24 cellular contexts compared by ENCODE assay signal in genomic region chr5:169192572-169192971, GRCh38.
"Had no signal": no experiment of that assay in that cellular context is flagged by ENCODE, and none has a peak within 500 bp of the region (broad histone marks: within the 10 kb centered on the region; RNA-seq: fewer than 3 reads in every experiment).

No MANE protein-coding gene starts in this region.

- H3K27ac Mint-ChIP-seq: effector memory CD8-positive, alpha-beta T cell; endodermal cell; memory B cell; naive thymus-derived CD4-positive, alpha-beta T cell had no signal

- H3K27ac ChIP-seq: coronary artery, dorsolateral prefrontal cortex, esophagus squamous epithelium, gastrocnemius medialis, heart right ventricle, left lung, lower lobe of right lung had no signal

- H3K4me1 ChIP-seq: esophagus squamous epithelium, gastrocnemius medialis, left lung had no signal

- H3K9me3 ChIP-seq: esophagus squamous epithelium, gastrocnemius medialis, heart right ventricle, left lung, lower lobe of right lung had no signal

- H3K4me3 Mint-ChIP-seq: effector memory CD8-positive, alpha-beta T cell; endodermal cell; memory B cell; naive thymus-derived CD4-positive, alpha-beta T cell had no signal

- FAIRE-seq: colon, endometrium, islet of Langerhans, keratinocyte had no signal

- H3K4me3 ChIP-seq: coronary artery, dorsolateral prefrontal cortex, esophagus squamous epithelium, gastrocnemius medialis, heart right ventricle, left lung, lower lobe of right lung had no signal

- H3K27me3 ChIP-seq: dorsolateral prefrontal cortex, esophagus squamous epithelium, gastrocnemius medialis, left lung had no signal

- ATAC-seq: effector memory CD8-positive, alpha-beta T cell; gastrocnemius medialis; heart right ventricle; left cardiac atrium; left lung; left ventricle myocardium superior; naive thymus-derived CD4-positive, alpha-beta T cell had no signal

- H3K36me3 ChIP-seq: esophagus squamous epithelium, gastrocnemius medialis, heart right ventricle, left lung, lower lobe of right lung had no signal

- H3K36me3 Mint-ChIP-seq: memory B cell; naive thymus-derived CD4-positive, alpha-beta T cell had no signal

- H3K4me1 Mint-ChIP-seq: endodermal cell; memory B cell; naive thymus-derived CD4-positive, alpha-beta T cell had no signal

- H3K9me3 Mint-ChIP-seq: effector memory CD8-positive, alpha-beta T cell had no signal

- DNase-seq: dermis blood vessel endothelial cell; dorsolateral prefrontal cortex; effector CD4-positive, alpha-beta T cell; effector memory CD8-positive, alpha-beta T cell; endodermal cell; esophagus squamous epithelium; foreskin melanocyte; gastrocnemius medialis; glutamatergic neuron; heart right ventricle; hippocampal formation; left cardiac atrium; left lung; left ventricle myocardium superior; lower lobe of right lung; mesendoderm; midbrain; naive thymus-derived CD4-positive, alpha-beta T cell had no signal
